ENCODE assay signal across 10 cellular contexts in the genomic region with DNA sequence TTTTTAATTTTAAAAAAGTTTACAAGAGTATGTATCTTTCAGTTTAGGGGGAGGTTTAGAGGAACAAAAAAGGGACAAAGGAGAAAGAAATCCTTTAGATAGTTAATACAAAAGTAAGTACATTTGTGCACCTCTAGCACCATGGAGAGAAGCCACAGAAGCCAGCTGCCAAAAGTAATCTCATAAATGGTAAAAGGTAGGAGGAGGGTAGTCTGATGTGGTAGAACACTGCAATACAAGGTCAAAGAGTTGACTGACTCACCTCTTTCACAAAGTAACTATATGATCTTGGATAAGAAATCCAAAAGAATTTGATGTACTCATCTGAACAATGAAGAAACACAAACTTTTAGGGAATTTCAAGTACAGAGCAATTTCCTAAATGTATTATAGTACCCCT.
DNase-seq lines count a peak whose midpoint lies in the region; ATAC-seq, FAIRE-seq and TF ChIP-seq lines count a peak whose summit lies in the region.
"Had no signal": no experiment of that assay in that cellular context is flagged by ENCODE, and none has a peak within 500 bp of the region (broad histone marks: within the 10 kb centered on the region; RNA-seq: fewer than 3 reads in every experiment).

No MANE protein-coding gene starts in this region.

- H3K4me3 ChIP-seq in Karpas-422 (ENCODE audit: low read length), result no peak overlapping the region
- no peak overlapping the region for H3K4me3 ChIP-seq in GM12878
- H3K4me3 ChIP-seq in mucosa of descending colon, result no peak overlapping the region
- H3K4me3 ChIP-seq in smooth muscle cell, result no peak overlapping the region
- H3K4me3 ChIP-seq: left lung, thoracic aorta had no signal

- ATAC-seq in GM12878 (peak; percentile 31; the same call in 1 of the 3 replicates), mucosa of descending colon (peak; percentile 24)
- ATAC-seq: left lung had no signal

- H3K79me2 ChIP-seq in Karpas-422 (ENCODE audit: low read length) (peaks cover 92% of the 10 kb centered on the region), GM12878 (ENCODE audit: control insufficient read depth, insufficient read depth, low read length) (peaks cover 19% of the 10 kb centered on the region), smooth muscle cell (ENCODE audit: low read depth) (peaks cover 58% of the 10 kb centered on the region)

- H4K20me1 ChIP-seq in Karpas-422 (ENCODE audit: insufficient read depth, low read depth, low read length) (no peaks in the 10 kb centered on the region), GM12878 (ENCODE audit: control insufficient read depth, insufficient read depth) (no peaks in the 10 kb centered on the region), smooth muscle cell (ENCODE audit: low read depth) (peaks cover 86% of the 10 kb centered on the region)

- H3K9ac ChIP-seq in Karpas-422 (ENCODE audit: low read length), result no peak overlapping the region
- no peak overlapping the region for H3K9ac ChIP-seq in GM12878 (ENCODE audit: control insufficient read depth, insufficient read depth, low read length)
- H3K9ac ChIP-seq in smooth muscle cell (ENCODE audit: low read depth), result no peak overlapping the region

- H3K4me1 ChIP-seq in Karpas-422 (ENCODE audit: low read length), result no peaks in the 10 kb centered on the region
- H3K4me1 ChIP-seq in GM12878 (ENCODE audit: control insufficient read depth, insufficient read depth, low read length), result peaks cover 5% of the 10 kb centered on the region; the same call in 1 of the 2 replicates
- H3K4me1 ChIP-seq in mucosa of descending colon (ENCODE audit: low read depth), result no peaks in the 10 kb centered on the region
- no peaks in the 10 kb centered on the region for H3K4me1 ChIP-seq in smooth muscle cell (ENCODE audit: low read depth)
- H3K4me1 ChIP-seq: left lung had no signal

- no peaks in the 10 kb centered on the region for H3F3A ChIP-seq in smooth muscle cell (ENCODE audit: low read depth)

- SMC1A ChIA-PET in GM12878 (lab: Charles Lee; ENCODE audit: uncharacterized antibody, unreplicated experiment), result interaction anchor here (0.5 to 1.1 kb wide), 5 partner anchors 12 to 52 kb away, joined by 3 to 8 read pairs (median 4); no protein-coding TSS in a partner anchor

- TF ChIP-seq EP300 in GM12878 (IDR thresholded peaks at IDR 0.05; ENCODE audit: borderline replicate concordance in 1 of 2, control insufficient read depth in 1 of 2, low read depth in 2 of 2, low read length in 2 of 2), result no peak

- H3K27ac ChIP-seq in Karpas-422 (ENCODE audit: low read length) (no peak overlapping the region), GM12878 (ENCODE audit: control insufficient read depth, insufficient read depth) (no peak overlapping the region), smooth muscle cell (ENCODE audit: low read depth) (no peak overlapping the region)
- H3K27ac ChIP-seq: left lung, thoracic aorta had no signal

- FAIRE-seq in GM12878 (lab: Jason Lieb, UNC), result no peak

- H2AFZ ChIP-seq in Karpas-422 (ENCODE audit: low read length), result no peak overlapping the region
- no peak overlapping the region for H2AFZ ChIP-seq in GM12878 (ENCODE audit: control insufficient read depth, low read depth, low read length)
- H2AFZ ChIP-seq in smooth muscle cell (ENCODE audit: low read depth), result no peak overlapping the region

- in situ Hi-C loops in GM13977 (cut with MboI; ENCODE audit: low pct_unique_long_range_greater_than_20kb, low sequenced_read_pairs, unreplicated experiment) (no loop called here), GM12878 (cut with MboI) (no loop called here)

- no peaks in the 10 kb centered on the region for H3K9me2 ChIP-seq in Karpas-422 (replicated peaks; ENCODE audit: insufficient read depth, low read length)

- POLR2A ChIA-PET in GM12878 (lab: Charles Lee), result interaction anchor here (1.3 kb wide), 1 partner anchor 13 kb away, joined by 3 read pairs; no protein-coding TSS in a partner anchor

- peak; percentile 6 for DNase-seq in GM13977 (ENCODE audit: low spot score)
- peak; percentile 45 for DNase-seq in Karpas-422
- no peak for DNase-seq in GM12878 (ENCODE audit: low read depth, low spot score)
- no peak for DNase-seq in mucosa of descending colon
- DNase-seq in NK-92 treated with Interleukin-12 subunit alpha and Interleukin-12 subunit beta, amount 100 ng/mL, for 24 hours (lab: John Stamatoyannopoulos, UW), result no peak
- no peak for DNase-seq in smooth muscle cell (lab: John Stamatoyannopoulos, UW; ENCODE audit: unreplicated experiment)
- DNase-seq in T-helper 1 cell, result no peak
- DNase-seq: left lung, NCI-H2227 treated with DMSO at 0.1 percent for 48 hours had no signal

- H3K9me3 ChIP-seq in Karpas-422 (ENCODE audit: low read length) (no peaks in the 10 kb centered on the region), GM12878 (replicated peaks; ENCODE audit: control insufficient read depth, insufficient read depth, low read length) (no peaks in the 10 kb centered on the region; the same call in 2 of the 3 replicates), mucosa of descending colon (no peaks in the 10 kb centered on the region), smooth muscle cell (replicated peaks; ENCODE audit: low read depth) (no peaks in the 10 kb centered on the region)
- H3K9me3 ChIP-seq: left lung, thoracic aorta had no signal

- no peak for TF ChIP-seq RAD21 in GM12878 (IDR thresholded peaks at IDR 0.05; ENCODE audit: insufficient read depth, low read depth, low read length)

- RAD21 ChIA-PET in GM12878 (lab: Charles Lee; ENCODE audit: unreplicated experiment), result no interaction called here

- BruUV-seq in GM12878 (replicated peaks; lab: Mats Ljungman, UMichigan), result no TSS peak

- H3K36me3 ChIP-seq in Karpas-422 (ENCODE audit: insufficient read depth, low read length) (peaks cover 14% of the 10 kb centered on the region; the same call in 1 of the 2 replicates), GM12878 (ENCODE audit: control insufficient read depth in 2 of 2, insufficient read depth in 2 of 2, low read length in 1 of 2) (peaks cover 0 to 2% of the 10 kb centered on the region in 2 experiments; a peak in 2 of 4 replicates), mucosa of descending colon (ENCODE audit: low read depth) (no peaks in the 10 kb centered on the region), smooth muscle cell (ENCODE audit: low read depth) (no peaks in the 10 kb centered on the region)

- no peak for TF ChIP-seq CTCF in GM13977 (IDR thresholded peaks at IDR 0.05; ENCODE audit: extremely low read depth, insufficient read depth, missing control alignments)
- TF ChIP-seq CTCF in GM12878 (IDR thresholded peaks at IDR 0.05 in 2 of 3, conservative IDR thresholded peaks at IDR 0.05 in 1 of 3; ENCODE audit: control insufficient read depth in 2 of 3, extremely low read depth in 1 of 3, insufficient read depth in 1 of 3, low read depth in 3 of 3, low read length in 3 of 3), result no peak
- TF ChIP-seq CTCF in mucosa of descending colon (IDR thresholded peaks at IDR 0.05), result no peak
- TF ChIP-seq CTCF in smooth muscle cell (IDR thresholded peaks at IDR 0.05; ENCODE audit: borderline replicate concordance, insufficient read depth, poor library complexity, severe bottlenecking), result no peak

- H3K4me2 ChIP-seq in Karpas-422 (ENCODE audit: low read depth, low read length, poor library complexity, severe bottlenecking) (no peak overlapping the region), GM12878 (ENCODE audit: control insufficient read depth, insufficient read depth) (no peak overlapping the region), smooth muscle cell (no peak overlapping the region)

- H3K27me3 ChIP-seq in Karpas-422 (ENCODE audit: low read length) (no peaks in the 10 kb centered on the region), GM12878 (replicated peaks in 1 of 2; ENCODE audit: control insufficient read depth in 2 of 2, insufficient read depth in 2 of 2, low read length in 1 of 2) (no peaks in the 10 kb centered on the region), smooth muscle cell (ENCODE audit: low read depth) (no peaks in the 10 kb centered on the region)
- H3K27me3 ChIP-seq: left lung had no signal

- intact Hi-C loops in GM12878 (cut with micrococcal nuclease; ENCODE audit: unreplicated experiment), result no loop called here
- intact Hi-C loops in mucosa of descending colon (cut with DNase I, micrococcal nuclease), result no loop called here

- CTCF ChIA-PET in GM12878 (lab: Yijun Ruan, JAX), result interaction anchor here (0.6 to 0.8 kb wide), 2 partner anchors 14 to 269 kb away, joined by 3 to 4 read pairs; no protein-coding TSS in a partner anchor

- no peak for TF ChIP-seq POLR2A in GM12878 (IDR thresholded peaks at IDR 0.05; ENCODE audit: low read depth, low read length)

TF ChIP-seq in GM12878, 131 proteins besides CTCF, POLR2A, EP300 and RAD21:
- TF ChIP-seq NFIC (IDR thresholded peaks at IDR 0.05; ENCODE audit: low read depth, low read length) (no peak), YY1 (IDR thresholded peaks at IDR 0.05; ENCODE audit: low read depth, low read length) (no peak)
- TF ChIP-seq, protein P1, sequence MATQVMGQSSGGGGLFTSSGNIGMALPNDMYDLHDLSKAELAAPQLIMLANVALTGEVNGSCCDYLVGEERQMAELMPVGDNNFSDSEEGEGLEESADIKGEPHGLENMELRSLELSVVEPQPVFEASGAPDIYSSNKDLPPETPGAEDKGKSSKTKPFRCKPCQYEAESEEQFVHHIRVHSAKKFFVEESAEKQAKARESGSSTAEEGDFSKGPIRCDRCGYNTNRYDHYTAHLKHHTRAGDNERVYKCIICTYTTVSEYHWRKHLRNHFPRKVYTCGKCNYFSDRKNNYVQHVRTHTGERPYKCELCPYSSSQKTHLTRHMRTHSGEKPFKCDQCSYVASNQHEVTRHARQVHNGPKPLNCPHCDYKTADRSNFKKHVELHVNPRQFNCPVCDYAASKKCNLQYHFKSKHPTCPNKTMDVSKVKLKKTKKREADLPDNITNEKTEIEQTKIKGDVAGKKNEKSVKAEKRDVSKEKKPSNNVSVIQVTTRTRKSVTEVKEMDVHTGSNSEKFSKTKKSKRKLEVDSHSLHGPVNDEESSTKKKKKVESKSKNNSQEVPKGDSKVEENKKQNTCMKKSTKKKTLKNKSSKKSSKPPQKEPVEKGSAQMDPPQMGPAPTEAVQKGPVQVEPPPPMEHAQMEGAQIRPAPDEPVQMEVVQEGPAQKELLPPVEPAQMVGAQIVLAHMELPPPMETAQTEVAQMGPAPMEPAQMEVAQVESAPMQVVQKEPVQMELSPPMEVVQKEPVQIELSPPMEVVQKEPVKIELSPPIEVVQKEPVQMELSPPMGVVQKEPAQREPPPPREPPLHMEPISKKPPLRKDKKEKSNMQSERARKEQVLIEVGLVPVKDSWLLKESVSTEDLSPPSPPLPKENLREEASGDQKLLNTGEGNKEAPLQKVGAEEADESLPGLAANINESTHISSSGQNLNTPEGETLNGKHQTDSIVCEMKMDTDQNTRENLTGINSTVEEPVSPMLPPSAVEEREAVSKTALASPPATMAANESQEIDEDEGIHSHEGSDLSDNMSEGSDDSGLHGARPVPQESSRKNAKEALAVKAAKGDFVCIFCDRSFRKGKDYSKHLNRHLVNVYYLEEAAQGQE (IDR thresholded peaks at IDR 0.05; ENCODE audit: low read depth, low read length), result peak; percentile 74

Comparison
In these comparisons a context has a peak if more than half of its experiments do, and no peak if none do; other contexts are left out.
1. DNase-seq: peak in GM13977 (single experiment) and Karpas-422 (single experiment); none in GM12878 (single experiment), mucosa of descending colon (0 of 3), NK-92 treated with Interleukin-12 subunit alpha and Interleukin-12 subunit beta, amount 100 ng/mL, for 24 hours (single experiment), smooth muscle cell (single experiment) and T-helper 1 cell (0 of 5).